In the genomic region with DNA sequence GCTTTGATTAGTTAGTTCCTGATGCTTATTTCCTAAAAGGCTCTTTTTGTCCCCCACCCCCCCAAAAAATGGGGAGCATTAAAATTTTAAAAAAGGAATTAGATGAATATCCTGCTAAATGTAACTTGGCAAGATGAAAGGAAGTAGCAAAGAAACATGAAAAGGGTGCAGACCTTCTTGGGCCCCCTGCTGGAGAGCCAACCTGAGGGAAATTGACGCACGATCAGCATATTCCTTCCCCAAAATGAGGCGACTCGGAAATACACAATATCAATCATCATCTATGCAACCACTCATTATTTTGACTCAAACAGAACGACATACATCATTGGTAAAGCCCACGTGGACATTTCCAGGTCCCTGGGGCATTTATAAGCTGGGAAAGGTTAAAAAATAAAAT, we compare ENCODE assay signal across 12 cellular contexts. TPM values are rescaled to one million over a fixed set of nuclear protein-coding genes. Genes with fewer than 3 reads are reported as not detected.
DNase-seq lines count a peak whose midpoint lies in the region; ATAC-seq and TF ChIP-seq lines count a peak whose summit lies in the region.
"Had no signal": no experiment of that assay in that cellular context is flagged by ENCODE, and none has a peak within 500 bp of the region (broad histone marks: within the 10 kb centered on the region; RNA-seq: fewer than 3 reads in every experiment).

No MANE protein-coding gene starts in this region.

- peak overlapping the region in 3 of 5 experiments; percentile 61 to 88 (median 85) for H3K27ac Mint-ChIP-seq in brain
- no peak overlapping the region for H3K27ac Mint-ChIP-seq in nephron
- H3K27ac Mint-ChIP-seq: activated CD4-positive, alpha-beta T cell treated with anti-CD3 and anti-CD28 coated beads for 36 hours; activated naive CD4-positive, alpha-beta T cell treated with anti-CD3 and anti-CD28 coated beads, Interleukin-2, amount 50 U/mL, for 24 hours had no signal

- no peaks in the 10 kb centered on the region for H3K4me1 ChIP-seq in Karpas-422 (ENCODE audit: low read length)

- H3K36me3 ChIP-seq in Karpas-422 (ENCODE audit: insufficient read depth, low read length), result no peaks in the 10 kb centered on the region

- no peak overlapping the region for H2AFZ ChIP-seq in Karpas-422 (ENCODE audit: low read length)

- no peaks in the 10 kb centered on the region for H3K9me2 ChIP-seq in Karpas-422 (replicated peaks; ENCODE audit: insufficient read depth, low read length)

- no peak overlapping the region for H3K4me2 ChIP-seq in Karpas-422 (ENCODE audit: low read depth, low read length, poor library complexity, severe bottlenecking)

- H4K20me1 ChIP-seq in Karpas-422 (ENCODE audit: insufficient read depth, low read depth, low read length), result no peaks in the 10 kb centered on the region

- H3K9me3 Mint-ChIP-seq in brain (peaks cover 0 to 6% (median 0%) of the 10 kb centered on the region in 5 experiments), nephron (no peaks in the 10 kb centered on the region)

- no peak overlapping the region for H3K4me3 ChIP-seq in Karpas-422 (ENCODE audit: low read length)

- ATAC-seq in GM21423 (IDR thresholded peaks at IDR 0.05; ENCODE audit: unreplicated experiment), result no peak
- ATAC-seq in GM18502 (IDR thresholded peaks at IDR 0.05; ENCODE audit: poor library complexity, unreplicated experiment), result no peak
- ATAC-seq: activated CD4-positive, alpha-beta T cell treated with anti-CD3 and anti-CD28 coated beads for 36 hours had no signal

- H3K36me3 Mint-ChIP-seq in brain, result no peaks in the 10 kb centered on the region
- H3K36me3 Mint-ChIP-seq in nephron (ENCODE audit: low read depth), result no peaks in the 10 kb centered on the region
- H3K36me3 Mint-ChIP-seq: activated naive CD4-positive, alpha-beta T cell treated with anti-CD3 and anti-CD28 coated beads, Interleukin-2, amount 50 U/mL, for 24 hours had no signal

- no peaks in the 10 kb centered on the region for H3K27me3 ChIP-seq in Karpas-422 (ENCODE audit: low read length)

- TF ChIP-seq CTCF in brain (conservative IDR thresholded peaks at IDR 0.05), result peak in 1 of 2 experiments; percentile 49
- peak; percentile 19 to 41 (median 25) for TF ChIP-seq CTCF in nephron (IDR thresholded peaks at IDR 0.05; ENCODE audit: unreplicated experiment in 3 of 3)

- H3K9me3 ChIP-seq in Karpas-422 (ENCODE audit: low read length), result no peaks in the 10 kb centered on the region

- no peak overlapping the region for H3K9ac ChIP-seq in Karpas-422 (ENCODE audit: low read length)

- H3K79me2 ChIP-seq in Karpas-422 (ENCODE audit: low read length), result no peaks in the 10 kb centered on the region

- H3K4me3 Mint-ChIP-seq in brain (peak overlapping the region in 2 of 5 experiments; percentile 4 to 44), nephron (no peak overlapping the region)
- H3K4me3 Mint-ChIP-seq: activated CD4-positive, alpha-beta T cell treated with anti-CD3 and anti-CD28 coated beads for 36 hours; activated naive CD4-positive, alpha-beta T cell treated with anti-CD3 and anti-CD28 coated beads, Interleukin-2, amount 50 U/mL, for 24 hours had no signal

- H3K4me1 Mint-ChIP-seq in brain (peaks cover 26% of the 10 kb centered on the region), nephron (peaks cover 22% of the 10 kb centered on the region)
- H3K4me1 Mint-ChIP-seq: activated CD4-positive, alpha-beta T cell treated with anti-CD3 and anti-CD28 coated beads for 36 hours; activated naive CD4-positive, alpha-beta T cell treated with anti-CD3 and anti-CD28 coated beads, Interleukin-2, amount 50 U/mL, for 24 hours had no signal

- peak; percentile 69 for DNase-seq in ELR (ENCODE audit: low read depth)
- peak; percentile 43 for DNase-seq in Karpas-422
- no peak for DNase-seq in NCI-H2029 (lab: John Stamatoyannopoulos, UW)
- no peak for DNase-seq in NCI-H2107 (lab: John Stamatoyannopoulos, UW)
- DNase-seq: activated CD4-positive, alpha-beta T cell treated with anti-CD3 and anti-CD28 coated beads for 36 hours; left cardiac atrium had no signal

- no peak overlapping the region for H3K27ac ChIP-seq in Karpas-422 (ENCODE audit: low read length)

- H3K27me3 Mint-ChIP-seq in brain (peaks cover 10% of the 10 kb centered on the region), nephron (ENCODE audit: low read depth) (peaks cover 29% of the 10 kb centered on the region)

RNA-seq across cellular contexts. Expression of gene GRIN2A, which starts 59.7 kb away (rescaled TPM):
- not detected in 2 replicates for total RNA-seq in Karpas-422 (2014; rRNA removed; shearing (Covaris generic); ENCODE audit: low replicate concordance)
- polyA plus RNA-seq in brain (ENCODE audit: insufficient read depth, low read depth, low replicate concordance), result 1.4 TPM
- total RNA-seq: activated CD4-positive, alpha-beta T cell treated with anti-CD3 and anti-CD28 coated beads for 36 hours; pulmonary artery endothelial cell had no signal

Comparison
In these comparisons a context has a peak if more than half of its experiments do, and no peak if none do; other contexts are left out.
1. DNase-seq: peak in ELR (single experiment) and Karpas-422 (single experiment); none in NCI-H2029 (single experiment) and NCI-H2107 (single experiment).
2. H3K27ac Mint-ChIP-seq: peak in brain (3 of 5); none in nephron (0 of 3).